In the genomic region with DNA sequence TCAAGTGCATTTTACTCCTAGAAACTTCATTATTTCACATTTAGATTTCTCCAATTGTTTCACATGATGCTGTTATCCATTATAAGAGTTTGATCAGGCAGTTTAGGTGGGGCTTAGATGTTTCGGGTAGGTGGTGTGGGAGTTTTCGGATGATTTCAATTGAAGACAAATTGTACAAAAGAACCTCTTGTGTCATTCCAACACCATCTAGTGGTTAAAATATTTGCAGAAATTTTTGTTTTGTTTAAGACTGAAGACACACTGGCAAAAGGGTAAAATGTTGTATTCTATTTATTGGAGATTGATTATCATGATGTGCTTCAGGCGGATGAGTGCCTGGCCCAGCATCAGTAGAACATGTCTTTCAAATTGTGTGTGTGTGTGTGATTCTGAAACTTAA, we compare ENCODE assay signal across 16 cellular contexts.
DNase-seq lines count a peak whose midpoint lies in the region; ATAC-seq and TF ChIP-seq lines count a peak whose summit lies in the region.
"Had no signal": no experiment of that assay in that cellular context is flagged by ENCODE, and none has a peak within 500 bp of the region (broad histone marks: within the 10 kb centered on the region; RNA-seq: fewer than 3 reads in every experiment).

No MANE protein-coding gene starts in this region.

- intact Hi-C loops in dorsolateral prefrontal cortex (cut with DNase I) (no loop called here), mucosa of descending colon (cut with DNase I, micrococcal nuclease) (no loop called here)
- intact Hi-C loops in activated CD4-positive, alpha-beta memory T cell treated with anti-CD3 and anti-CD28 coated beads for 36 hours (cut with micrococcal nuclease) = no loop called here

- H3K36me3 Mint-ChIP-seq in activated CD4-positive, alpha-beta memory T cell treated with anti-CD3 and anti-CD28 coated beads for 36 hours = no peaks in the 10 kb centered on the region
- H3K36me3 Mint-ChIP-seq: CD4-positive, alpha-beta memory T cell; mesothelial cell of epicardium had no signal

- H3K27me3 Mint-ChIP-seq in activated CD4-positive, alpha-beta memory T cell treated with anti-CD3 and anti-CD28 coated beads for 36 hours = peaks cover 4% of the 10 kb centered on the region

- CTCF ChIA-PET in activated CD4-positive, alpha-beta memory T cell treated with anti-CD3 and anti-CD28 coated beads for 36 hours (lab: Charles Lee) = no interaction called here

- H3K27me3 ChIP-seq in DND-41 (ENCODE audit: insufficient read depth, low read length, poor library complexity) = no peaks in the 10 kb centered on the region
- H3K27me3 ChIP-seq in dorsolateral prefrontal cortex = peaks cover 0 to 52% (median 11%) of the 10 kb centered on the region in 45 donors
- H3K27me3 ChIP-seq: MG63 had no signal

- H3K4me2 ChIP-seq in DND-41 (ENCODE audit: insufficient read depth, low read length) = no peak overlapping the region

- ATAC-seq in DND-41 (ENCODE audit: insufficient read depth, low read depth) (no peak), GM19463 (IDR thresholded peaks at IDR 0.05; ENCODE audit: unreplicated experiment) (no peak), mucosa of descending colon (no peak)

- peak; percentile 29 for TF ChIP-seq CTCF in DND-41 (IDR thresholded peaks at IDR 0.05; ENCODE audit: borderline replicate concordance, extremely low read depth, low read length, poor library complexity, severe bottlenecking)
- peak in 39 of 56 donors; percentile 10 to 60 (median 28) for TF ChIP-seq CTCF in dorsolateral prefrontal cortex (IDR thresholded peaks at IDR 0.05 in 54 of 56, conservative IDR thresholded peaks at IDR 0.05 in 2 of 56; ENCODE audit: low read depth in 1 of 56, partially characterized antibody in 56 of 56)
- no peak for TF ChIP-seq CTCF in mucosa of descending colon (IDR thresholded peaks at IDR 0.05)

- H3K27ac Mint-ChIP-seq in activated CD4-positive, alpha-beta memory T cell treated with anti-CD3 and anti-CD28 coated beads for 36 hours = no peak overlapping the region
- H3K27ac Mint-ChIP-seq: CD4-positive, alpha-beta memory T cell; endodermal cell; mesothelial cell of epicardium had no signal

- H3K9ac ChIP-seq in DND-41 (ENCODE audit: low read depth, low read length) = no peak overlapping the region

- H2AFZ ChIP-seq in DND-41 (ENCODE audit: low read depth, low read length) = no peak overlapping the region

- no peaks in the 10 kb centered on the region for H4K20me1 ChIP-seq in DND-41 (ENCODE audit: insufficient read depth, low read length)

- no peak overlapping the region for H3K4me3 Mint-ChIP-seq in activated CD4-positive, alpha-beta memory T cell treated with anti-CD3 and anti-CD28 coated beads for 36 hours
- H3K4me3 Mint-ChIP-seq: CD4-positive, alpha-beta memory T cell; endodermal cell; mesothelial cell of epicardium had no signal

- no peak overlapping the region for H3K27ac ChIP-seq in DND-41 (ENCODE audit: low read length)
- H3K27ac ChIP-seq in dorsolateral prefrontal cortex = no peak overlapping the region

- H3K4me1 ChIP-seq in DND-41 (ENCODE audit: insufficient read depth, low read length) = no peaks in the 10 kb centered on the region
- H3K4me1 ChIP-seq in mucosa of descending colon (ENCODE audit: low read depth) = no peaks in the 10 kb centered on the region

- POLR2A ChIA-PET in activated CD4-positive, alpha-beta memory T cell treated with anti-CD3 and anti-CD28 coated beads for 36 hours (lab: Charles Lee) = no interaction called here

- H3K4me3 ChIP-seq in DND-41 (ENCODE audit: low read depth in 1 of 2, low read length in 2 of 2) (no peak overlapping the region), dorsolateral prefrontal cortex (no peak overlapping the region), mucosa of descending colon (no peak overlapping the region)
- H3K4me3 ChIP-seq: MG63 had no signal

- H3K4me1 Mint-ChIP-seq in activated CD4-positive, alpha-beta memory T cell treated with anti-CD3 and anti-CD28 coated beads for 36 hours (ENCODE audit: low read depth) = no peaks in the 10 kb centered on the region
- H3K4me1 Mint-ChIP-seq: CD4-positive, alpha-beta memory T cell; endodermal cell; mesothelial cell of epicardium had no signal

- no peaks in the 10 kb centered on the region for H3K9me3 ChIP-seq in DND-41 (ENCODE audit: insufficient read depth, low read length, severe bottlenecking)
- no peaks in the 10 kb centered on the region for H3K9me3 ChIP-seq in mucosa of descending colon
- H3K9me3 ChIP-seq: MG63 had no signal

- H3K9me3 Mint-ChIP-seq in activated CD4-positive, alpha-beta memory T cell treated with anti-CD3 and anti-CD28 coated beads for 36 hours = no peaks in the 10 kb centered on the region
- H3K9me3 Mint-ChIP-seq: CD4-positive, alpha-beta memory T cell had no signal

- H3K36me3 ChIP-seq in DND-41 (ENCODE audit: insufficient read depth, low read length) = no peaks in the 10 kb centered on the region
- no peaks in the 10 kb centered on the region for H3K36me3 ChIP-seq in mucosa of descending colon (ENCODE audit: low read depth)
- H3K36me3 ChIP-seq: MG63 had no signal

- no peaks in the 10 kb centered on the region for H3K79me2 ChIP-seq in DND-41 (ENCODE audit: insufficient read depth, low read length)

- DNase-seq in DND-41 (no peak), NAMALWA (ENCODE audit: low spot score) (peak; percentile 15), dorsolateral prefrontal cortex (no peak), pons (ENCODE audit: low spot score) (peak; percentile 3), mucosa of descending colon (no peak)
- DNase-seq in activated CD4-positive, alpha-beta memory T cell treated with anti-CD3 and anti-CD28 coated beads for 36 hours = no peak
- DNase-seq: activated naive CD4-positive, alpha-beta T cell treated with Interleukin-2 at 50 U/mL for 16 hours; CD4-positive, alpha-beta memory T cell; endodermal cell; MG63; NCI-H2081; NK-92 treated with Interleukin-12 subunit alpha and Interleukin-12 subunit beta, amount 100 ng/mL, for 24 hours; stimulated activated CD4-positive, alpha-beta T cell treated with anti-CD3 and anti-CD28 coated beads, Interleukin-12 subunit alpha, Interleukin-12 subunit beta, amount 100 ng/mL, for 4 hours; substantia nigra had no signal

Comparison
In these comparisons a context has a peak if more than half of its experiments do, and no peak if none do; other contexts are left out.
1. DNase-seq: peak in NAMALWA (single experiment) and pons (single experiment); none in DND-41 (single experiment), dorsolateral prefrontal cortex (0 of 10), activated CD4-positive, alpha-beta memory T cell treated with anti-CD3 and anti-CD28 coated beads for 36 hours (single experiment) and mucosa of descending colon (0 of 3).